In the genomic region with DNA sequence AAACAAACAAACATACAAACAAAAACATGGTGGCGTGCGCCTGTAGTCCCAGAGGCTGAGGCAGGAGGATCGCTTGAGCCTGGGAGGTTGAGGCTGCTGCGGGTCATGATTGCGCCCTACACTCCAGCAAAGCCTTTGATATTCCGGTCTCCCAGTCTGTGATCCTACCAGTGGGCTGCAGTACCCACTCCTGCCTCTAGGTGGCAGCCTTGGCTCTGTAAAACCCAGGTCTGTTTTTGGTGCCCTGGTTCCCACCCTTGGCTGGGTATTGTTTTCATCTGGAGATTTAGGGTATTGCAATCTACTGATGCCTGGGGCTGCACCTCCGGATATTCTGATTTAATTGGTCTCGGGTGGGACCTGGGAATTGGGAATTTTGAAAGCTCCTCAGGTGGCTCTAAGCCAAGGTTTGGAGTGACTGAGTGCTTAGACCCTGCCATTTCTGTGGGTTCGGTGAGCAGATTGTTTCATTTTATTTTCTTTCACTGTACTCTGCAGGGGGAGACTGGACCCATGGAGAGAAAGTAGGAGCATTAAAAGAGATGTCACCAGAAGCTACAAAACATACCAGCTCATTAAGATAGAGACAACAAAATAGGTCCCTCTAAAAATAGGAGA, we compare ENCODE assay signal across 8 cellular contexts. TPM values are rescaled to one million over a fixed set of nuclear protein-coding genes. Genes with fewer than 3 reads are reported as not detected.
DNase-seq lines count a peak whose midpoint lies in the region; ATAC-seq and TF ChIP-seq lines count a peak whose summit lies in the region.

No MANE protein-coding gene starts in this region.

- TF ChIP-seq EP300 in gastroesophageal sphincter (IDR thresholded peaks at IDR 0.05) (no peak), ovary (IDR thresholded peaks at IDR 0.05) (no peak), tibial nerve (IDR thresholded peaks at IDR 0.05) (no peak)

- H3K27ac ChIP-seq in RWPE2 (ENCODE audit: poor library complexity, severe bottlenecking), result no peak overlapping the region
- no peak overlapping the region for H3K27ac ChIP-seq in gastroesophageal sphincter
- H3K27ac ChIP-seq in ovary, result no peak overlapping the region
- no peak overlapping the region for H3K27ac ChIP-seq in tibial nerve

- H3K9me3 ChIP-seq in RWPE2 (ENCODE audit: severe bottlenecking) (no peaks in the 10 kb centered on the region), gastroesophageal sphincter (no peaks in the 10 kb centered on the region), ovary (no peaks in the 10 kb centered on the region), tibial nerve (no peaks in the 10 kb centered on the region)

- H3K27me3 ChIP-seq in RWPE2 (ENCODE audit: insufficient read depth, poor library complexity, severe bottlenecking), result no peaks in the 10 kb centered on the region
- H3K27me3 ChIP-seq in gastroesophageal sphincter, result no peaks in the 10 kb centered on the region
- H3K27me3 ChIP-seq in ovary, result no peaks in the 10 kb centered on the region
- no peaks in the 10 kb centered on the region for H3K27me3 ChIP-seq in tibial nerve

- DNase-seq in NCI-H2081 (lab: John Stamatoyannopoulos, UW) (peak; percentile 41 to 47), NCI-H2081 treated with DMSO at 0.1 percent for 48 hours (lab: John Stamatoyannopoulos, UW) (no peak), HUDEP-2 (lab: John Stamatoyannopoulos, UW; ENCODE audit: unreplicated experiment in 76 of 76) (peak in 62 of 76 experiments; percentile 3 to 82 (median 56)), RWPE2 (ENCODE audit: low spot score) (no peak), ovary (peak; percentile 58 to 86 (median 76)), tibial nerve (ENCODE audit: low spot score in 2 of 2) (peak; percentile 78 to 88)
- peak; percentile 41 for DNase-seq in activated effector memory CD4-positive, alpha-beta T cell treated with Interleukin-2 at 50 U/mL for 16 hours

- H3K4me3 ChIP-seq in RWPE2 (ENCODE audit: severe bottlenecking) (no peak overlapping the region), gastroesophageal sphincter (no peak overlapping the region), ovary (no peak overlapping the region), tibial nerve (no peak overlapping the region)

- TF ChIP-seq CTCF in RWPE2 (IDR thresholded peaks at IDR 0.05; ENCODE audit: poor library complexity, severe bottlenecking), result peak; percentile 92
- peak; percentile 83 to 99 (median 94) for TF ChIP-seq CTCF in gastroesophageal sphincter (IDR thresholded peaks at IDR 0.05)
- TF ChIP-seq CTCF in ovary (IDR thresholded peaks at IDR 0.05), result peak; percentile 63 to 94 (median 80)
- TF ChIP-seq CTCF in tibial nerve (IDR thresholded peaks at IDR 0.05), result peak; percentile 79 to 100 (median 98)

- WGBS in gastroesophageal sphincter (ENCODE audit: low coverage in 1 of 2), 2 donors, result 24 to 50% methylated on average over 4 to 6 of the region's 9 CpGs
- 33 to 51% (median 44%) methylated on average over 9 of the region's 9 CpGs for WGBS in ovary, 3 donors
- 30 to 41% methylated on average over 8 to 9 of the region's 9 CpGs for WGBS in tibial nerve, 2 donors

- peaks cover 11% of the 10 kb centered on the region for H3K4me1 ChIP-seq in RWPE2 (ENCODE audit: insufficient read depth, poor library complexity, severe bottlenecking)
- peaks cover 0 to 13% (median 0%) of the 10 kb centered on the region in 3 donors for H3K4me1 ChIP-seq in gastroesophageal sphincter
- H3K4me1 ChIP-seq in ovary (ENCODE audit: insufficient read depth), result no peaks in the 10 kb centered on the region
- peaks cover 0 to 17% (median 0%) of the 10 kb centered on the region in 4 donors for H3K4me1 ChIP-seq in tibial nerve

- intact Hi-C loops in ovary (cut with DNase I), result loop anchor here (5.0 to 10.0 kb wide), 7 partner anchors 289 to 892 kb away; no protein-coding TSS in a partner anchor

- TF ChIP-seq POLR2A in gastroesophageal sphincter (IDR thresholded peaks at IDR 0.05) (no peak), ovary (IDR thresholded peaks at IDR 0.05) (no peak), tibial nerve (IDR thresholded peaks at IDR 0.05) (no peak)

- ATAC-seq in RWPE2 (ENCODE audit: low read depth) (peak; percentile 63), gastroesophageal sphincter (peak; percentile 74)

- H3K36me3 ChIP-seq in RWPE2 (ENCODE audit: low read depth) (no peaks in the 10 kb centered on the region), gastroesophageal sphincter (no peaks in the 10 kb centered on the region), ovary (no peaks in the 10 kb centered on the region), tibial nerve (no peaks in the 10 kb centered on the region)

RNA-seq across cellular contexts. Expression of gene MYH3, which starts 40.5 kb away (rescaled TPM):
- 1 to 10 TPM in 3 of 4 donors, under 1 TPM in 1; 0.87 to 3.5 (median 1.7) TPM for total RNA-seq in gastroesophageal sphincter
- total RNA-seq in ovary, result 1 to 10 TPM; 2.2 to 5.7 (median 3.0) TPM
- polyA plus RNA-seq in ovary, result 1 to 10 TPM; 1.5 to 2.1 TPM
- 1 to 10 TPM in 3 of 4 donors, under 1 TPM in 1; 0.59 to 8.1 (median 3.8) TPM for total RNA-seq in tibial nerve

Comparison
In these comparisons a context has a peak if more than half of its experiments do, and no peak if none do; other contexts are left out.
1. DNase-seq: peak in NCI-H2081 (2 of 2), HUDEP-2 (62 of 76), activated effector memory CD4-positive, alpha-beta T cell treated with Interleukin-2 at 50 U/mL for 16 hours (single experiment), ovary (5 of 5) and tibial nerve (2 of 2); none in NCI-H2081 treated with DMSO at 0.1 percent for 48 hours (single experiment) and RWPE2 (single experiment).
2. Peak in every context shown above with its lines, with median percentiles within 50 percentile points of each other: CTCF ChIP-seq.